In the genomic region with DNA sequence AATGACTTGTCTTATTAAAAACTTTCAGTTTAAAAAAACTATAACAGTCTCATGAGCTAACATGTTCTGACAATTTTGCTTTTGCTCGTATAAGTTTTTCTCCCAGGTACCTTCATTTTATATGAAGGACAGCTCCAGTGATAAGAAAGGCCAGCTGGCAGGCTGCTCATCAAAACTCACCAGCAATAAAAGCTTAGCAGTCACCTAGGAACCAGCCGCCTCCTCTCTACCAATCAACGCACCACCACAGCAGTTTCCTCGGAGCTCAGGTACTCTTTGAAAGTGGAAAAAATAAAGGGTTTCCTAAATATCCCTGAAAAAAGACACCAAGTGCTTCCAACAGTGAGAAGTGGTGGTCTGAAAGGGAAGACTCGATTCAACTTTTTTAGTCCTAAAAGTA, we compare ENCODE assay signal across 19 cellular contexts. TPM values are rescaled to one million over a fixed set of nuclear protein-coding genes. Genes with fewer than 3 reads are reported as not detected.
DNase-seq lines count a peak whose midpoint lies in the region; ATAC-seq and TF ChIP-seq lines count a peak whose summit lies in the region.
"Had no signal": no experiment of that assay in that cellular context is flagged by ENCODE, and none has a peak within 500 bp of the region (broad histone marks: within the 10 kb centered on the region; RNA-seq: fewer than 3 reads in every experiment).

No MANE protein-coding gene starts in this region.

- H3K4me1 Mint-ChIP-seq in GM23338 (peaks cover 10% of the 10 kb centered on the region; the same call in 2 of the 3 replicates), mesothelial cell of epicardium (peaks cover 35% of the 10 kb centered on the region)
- H3K4me1 Mint-ChIP-seq: CD14-positive monocyte; CD4-positive, alpha-beta memory T cell had no signal

- H3K27me3 Mint-ChIP-seq in GM23338 (ENCODE audit: insufficient read depth, low read depth, poor library complexity) (no peaks in the 10 kb centered on the region), mesothelial cell of epicardium (ENCODE audit: low read depth) (no peaks in the 10 kb centered on the region)

- H3K4me3 Mint-ChIP-seq in GM23338 (no peak overlapping the region), mesothelial cell of epicardium (no peak overlapping the region)
- H3K4me3 Mint-ChIP-seq: CD14-positive monocyte; CD4-positive, alpha-beta memory T cell; HFFc6 had no signal

- no peak for TF ChIP-seq POLR2A in heart left ventricle (IDR thresholded peaks at IDR 0.05)

- H4K20me1 ChIP-seq in GM23338 (replicated peaks; ENCODE audit: insufficient read depth) = no peaks in the 10 kb centered on the region
- H4K20me1 ChIP-seq: BLaER1 had no signal

- no peaks in the 10 kb centered on the region for H3K79me2 ChIP-seq in GM23338 (replicated peaks; ENCODE audit: insufficient read depth)

- intact Hi-C loops in heart left ventricle (cut with DNase I) = loop anchor here in 2 of 10 donors (2.0 to 10.0 kb wide), 3 partner anchors 54 to 61 kb away; partner anchors contain the start of gene HECW2 (in 2 of the 2)
- intact Hi-C loops in left ventricle myocardium superior (cut with micrococcal nuclease) = no loop called here

- H3K27me3 ChIP-seq in GM23338 (ENCODE audit: insufficient read depth) = no peaks in the 10 kb centered on the region
- H3K27me3 ChIP-seq in heart left ventricle = no peaks in the 10 kb centered on the region
- H3K27me3 ChIP-seq: BLaER1 had no signal

- H3K4me3 ChIP-seq in GM23338 (no peak overlapping the region), heart left ventricle (peak overlapping the region in 1 of 12 donors; percentile 18)
- H3K4me3 ChIP-seq: BLaER1 had no signal

- TF ChIP-seq CTCF in GM23338 (conservative IDR thresholded peaks at IDR 0.05; ENCODE audit: low read depth in 2 of 2) (no peak), heart left ventricle (IDR thresholded peaks at IDR 0.05) (no peak), mesothelial cell of epicardium (IDR thresholded peaks at IDR 0.05; ENCODE audit: unreplicated experiment) (no peak)

- H3K9me3 Mint-ChIP-seq in GM23338 (no peaks in the 10 kb centered on the region; the same call in 2 of the 3 replicates), mesothelial cell of epicardium (no peaks in the 10 kb centered on the region)
- H3K9me3 Mint-ChIP-seq: CD14-positive monocyte; CD4-positive, alpha-beta memory T cell; HFFc6 had no signal

- DNase-seq in GM23338 (ENCODE audit: low spot score) = no peak
- peak in 1 of 5 donors; percentile 36 for DNase-seq in heart left ventricle
- DNase-seq in left ventricle myocardium superior = no peak
- no peak for DNase-seq in mesothelial cell of epicardium (ENCODE audit: low spot score in 2 of 2, unreplicated experiment in 2 of 2)
- DNase-seq in NCI-H187 (lab: John Stamatoyannopoulos, UW) = no peak
- DNase-seq in NCI-H524 (lab: John Stamatoyannopoulos, UW) = no peak
- DNase-seq: 8988T; CD4-positive, alpha-beta memory T cell; DMS153; DMS79; GDM1; GOT3; H7; HFFc6 had no signal

- no peak for ATAC-seq in GM23338
- ATAC-seq in heart left ventricle = peak in 3 of 4 donors; percentile 57 to 62 (median 60)
- peak; percentile 71 for ATAC-seq in left ventricle myocardium superior
- ATAC-seq in GM18519 (IDR thresholded peaks at IDR 0.05; ENCODE audit: low FRiP score, unreplicated experiment) = no peak
- ATAC-seq: HCT116 had no signal

- WGBS in heart left ventricle, 4 donors = 53 to 64% (median 58%) methylated on average over 5 of the region's 5 CpGs

- H2AFZ ChIP-seq in GM23338 = no peak overlapping the region

- H3K9me2 ChIP-seq in GM23338 (ENCODE audit: insufficient read depth) = no peaks in the 10 kb centered on the region

- H3K36me3 ChIP-seq in GM23338 (ENCODE audit: insufficient read depth) = no peaks in the 10 kb centered on the region
- no peaks in the 10 kb centered on the region for H3K36me3 ChIP-seq in heart left ventricle
- H3K36me3 ChIP-seq: BLaER1 had no signal

- no peak overlapping the region for H3K4me2 ChIP-seq in GM23338
- H3K4me2 ChIP-seq: BLaER1 had no signal

- H3K27ac ChIP-seq in GM23338 (ENCODE audit: low read depth) (0 out of 2 replicates have a peak overlapping the region, but pooled peaks have one; percentile 39), heart left ventricle (peak overlapping the region in 10 of 12 donors; percentile 5 to 86 (median 64))
- H3K27ac ChIP-seq: BLaER1, HL-60 had no signal

- H3K36me3 Mint-ChIP-seq in GM23338 (ENCODE audit: low read depth) (no peaks in the 10 kb centered on the region), mesothelial cell of epicardium (no peaks in the 10 kb centered on the region)
- H3K36me3 Mint-ChIP-seq: CD14-positive monocyte; CD4-positive, alpha-beta memory T cell had no signal

- H3F3A ChIP-seq in GM23338 (replicated peaks; ENCODE audit: low read depth) = no peaks in the 10 kb centered on the region

- H3K27ac Mint-ChIP-seq in GM23338 (no peak overlapping the region), mesothelial cell of epicardium (peak overlapping the region; percentile 61)
- H3K27ac Mint-ChIP-seq: CD14-positive monocyte; CD4-positive, alpha-beta memory T cell; HFFc6 had no signal

- H3K4me1 ChIP-seq in GM23338 (ENCODE audit: insufficient read depth) = peaks cover 5% of the 10 kb centered on the region; the same call in 1 of the 2 replicates
- peaks cover 0 to 26% (median 0%) of the 10 kb centered on the region in 12 donors for H3K4me1 ChIP-seq in heart left ventricle

- no peaks in the 10 kb centered on the region for H3K9me3 ChIP-seq in heart left ventricle
- H3K9me3 ChIP-seq: BLaER1 had no signal

TF ChIP-seq in GM23338, 12 proteins besides CTCF, POLR2A, EP300 and RAD21 (continues in another document):
- TF ChIP-seq, protein P1, sequence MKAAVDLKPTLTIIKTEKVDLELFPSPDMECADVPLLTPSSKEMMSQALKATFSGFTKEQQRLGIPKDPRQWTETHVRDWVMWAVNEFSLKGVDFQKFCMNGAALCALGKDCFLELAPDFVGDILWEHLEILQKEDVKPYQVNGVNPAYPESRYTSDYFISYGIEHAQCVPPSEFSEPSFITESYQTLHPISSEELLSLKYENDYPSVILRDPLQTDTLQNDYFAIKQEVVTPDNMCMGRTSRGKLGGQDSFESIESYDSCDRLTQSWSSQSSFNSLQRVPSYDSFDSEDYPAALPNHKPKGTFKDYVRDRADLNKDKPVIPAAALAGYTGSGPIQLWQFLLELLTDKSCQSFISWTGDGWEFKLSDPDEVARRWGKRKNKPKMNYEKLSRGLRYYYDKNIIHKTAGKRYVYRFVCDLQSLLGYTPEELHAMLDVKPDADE (IDR thresholded peaks at IDR 0.05) = no peak
- TF ChIP-seq POLR2AphosphoS5 (IDR thresholded peaks at IDR 0.05; ENCODE audit: low read depth) (no peak), NANOG (IDR thresholded peaks at IDR 0.05; ENCODE audit: borderline replicate concordance) (no peak)

RNA-seq across cellular contexts. Expression of gene HECW2, which starts 54.7 kb away (rescaled TPM):
- 4.0 and 10.7 TPM in 2 replicates for total RNA-seq in GM23338 (2014; rRNA removed; shearing (Covaris generic))
- polyA plus RNA-seq in GM23338 (2016; fragmentation: Nextera tagmentation; extraction: Ambion mirVana) (0.89 and 1.9 TPM in 2 replicates), heart left ventricle (1 to 10 TPM; 2.9 to 6.3 TPM)
- total RNA-seq in heart left ventricle (10 to 100 TPM; 22.3 to 58.4 (median 36.6) TPM), left ventricle myocardium superior (36.9 TPM), mesothelial cell of epicardium (17.5 to 24.2 TPM (median 22.0 TPM) in 3 replicates)

Comparison
In these comparisons a context has a peak if more than half of its experiments do, and no peak if none do; other contexts are left out.
1. ATAC-seq: peak in heart left ventricle (3 of 4) and left ventricle myocardium superior (single experiment); none in GM23338 (single experiment) and GM18519 (single experiment).